Comparison of ENCODE assay signal across 1 cellular context in genomic region chr22:37060801-37061610, GRCh38.
TF ChIP-seq lines count a peak whose summit lies in the region.

No MANE protein-coding gene starts in this region.

TF ChIP-seq in GM12878, 131 proteins besides CTCF, POLR2A, EP300 and RAD21 (continues in another document):
- TF ChIP-seq SRF (IDR thresholded peaks at IDR 0.05; ENCODE audit: low read depth in 2 of 2, low read length in 2 of 2) (0 out of 4 replicates have a peak, but pooled peaks of 1 of the 2 experiments have one; percentile 10), NR2F1 (conservative IDR thresholded peaks at IDR 0.05) (0 out of 2 replicates have a peak, but pooled peaks have one; percentile 19), SUPT20H (IDR thresholded peaks at IDR 0.05; ENCODE audit: borderline replicate concordance, control insufficient read depth, low read depth, low read length) (no peak), BHLHE40 (IDR thresholded peaks at IDR 0.05; ENCODE audit: borderline replicate concordance in 1 of 2, low read depth in 2 of 2, low read length in 1 of 2) (peak in 1 of 2 experiments; percentile 30; a peak in 1 of 4 replicates), LARP7 (IDR thresholded peaks at IDR 0.05) (0 out of 2 replicates have a peak, but pooled peaks have one; percentile 32), CHD1 (IDR thresholded peaks at IDR 0.05; ENCODE audit: low read depth, low read length) (no peak), PAX5 (IDR thresholded peaks at IDR 0.05; ENCODE audit: borderline replicate concordance, low read depth, low read length) (peak; percentile 37; the same call in 1 of the 2 replicates), YBX1 (IDR thresholded peaks at IDR 0.05) (no peak), E4F1 (IDR thresholded peaks at IDR 0.05; ENCODE audit: borderline replicate concordance, partially characterized antibody) (no peak), PRDM15 (CRISPR knock-in tag; IDR thresholded peaks at IDR 0.05) (no peak), HCFC1 (IDR thresholded peaks at IDR 0.05; ENCODE audit: low read length) (no peak), FOS (IDR thresholded peaks at IDR 0.05; ENCODE audit: borderline replicate concordance, extremely low read depth, insufficient read length) (no peak), STAT3 (IDR thresholded peaks at IDR 0.05; ENCODE audit: low read depth, low read length) (no peak), BCL3 (IDR thresholded peaks at IDR 0.05; ENCODE audit: borderline replicate concordance, insufficient read depth, low read depth, low read length, poor library complexity, severe bottlenecking) (peak; percentile 38), SMAD1 (IDR thresholded peaks at IDR 0.05; ENCODE audit: low read depth, partially characterized antibody) (no peak), POU2F2 (IDR thresholded peaks at IDR 0.05; ENCODE audit: borderline replicate concordance, low read depth, low read length) (no peak), BMI1 (IDR thresholded peaks at IDR 0.05; ENCODE audit: borderline replicate concordance) (no peak), POLR2AphosphoS2 (IDR thresholded peaks at IDR 0.05; ENCODE audit: low read depth, low read length) (no peak), EZH2 (IDR thresholded peaks at IDR 0.05; ENCODE audit: borderline replicate concordance, control insufficient read depth, low read depth, low read length) (no peak), ZNF592 (IDR thresholded peaks at IDR 0.05) (no peak), MEF2A (IDR thresholded peaks at IDR 0.05; ENCODE audit: insufficient read depth, low read depth, low read length) (peak; percentile 58; the same call in 1 of the 2 replicates), SREBF2 (IDR thresholded peaks at IDR 0.05; ENCODE audit: low read length) (no peak), CHD4 (IDR thresholded peaks at IDR 0.05) (no peak), ZSCAN29 (IDR thresholded peaks at IDR 0.05) (no peak), GATAD2B (conservative IDR thresholded peaks at IDR 0.05; ENCODE audit: low read depth) (0 out of 2 replicates have a peak, but pooled peaks have one; percentile 18), MYC (IDR thresholded peaks at IDR 0.05; ENCODE audit: insufficient read depth, insufficient read length, insufficient replicate concordance, low read length, severe bottlenecking) (no peak), ETV6 (conservative IDR thresholded peaks at IDR 0.05 in 1 of 2, IDR thresholded peaks at IDR 0.05 in 1 of 2; ENCODE audit: borderline replicate concordance in 1 of 2, low read depth in 1 of 2) (peak in 1 of 2 experiments; percentile 31; a peak in 1 of 4 replicates), IRF4 (IDR thresholded peaks at IDR 0.05; ENCODE audit: low read depth, low read length) (peak; percentile 95), ZNF274 (IDR thresholded peaks at IDR 0.05; ENCODE audit: insufficient read depth, insufficient read length) (no peak), CREM (IDR thresholded peaks at IDR 0.05; ENCODE audit: low read depth) (no peak), ZBTB33 (IDR thresholded peaks at IDR 0.05) (peak; percentile 100), IKZF2 (IDR thresholded peaks at IDR 0.05) (peak; percentile 71 to 82), HDAC6 (IDR thresholded peaks at IDR 0.05; ENCODE audit: unreplicated experiment) (no peak), ZBTB4 (CRISPR knock-in tag; IDR thresholded peaks at IDR 0.05) (no peak), CREB1 (IDR thresholded peaks at IDR 0.05; ENCODE audit: low read depth) (0 out of 2 replicates have a peak, but pooled peaks have one; percentile 13), POLR2AphosphoS5 (IDR thresholded peaks at IDR 0.05; ENCODE audit: low read length) (no peak), ZBTB11 (CRISPR knock-in tag; IDR thresholded peaks at IDR 0.05) (no peak)
